In genomic region chr5:132054697-132055440, GRCh38 we compare ENCODE assay signal across 28 cellular contexts. TPM values are rescaled to one million over a fixed set of nuclear protein-coding genes. Genes with fewer than 3 reads are reported as not detected.
DNase-seq lines count a peak whose midpoint lies in the region; ATAC-seq and TF ChIP-seq lines count a peak whose summit lies in the region.
"Had no signal": no experiment of that assay in that cellular context is flagged by ENCODE, and none has a peak within 500 bp of the region (broad histone marks: within the 10 kb centered on the region; RNA-seq: fewer than 3 reads in every experiment).

No MANE protein-coding gene starts in this region.

- H3K27me3 ChIP-seq in CD8-positive, alpha-beta T cell (ENCODE audit: insufficient read depth, low read length) = no peaks in the 10 kb centered on the region
- H3K27me3 ChIP-seq in esophagus muscularis mucosa = no peaks in the 10 kb centered on the region
- H3K27me3 ChIP-seq: ovary had no signal

- POLR2A ChIA-PET in activated CD4-positive, alpha-beta T cell treated with anti-CD3 and anti-CD28 coated beads for 36 hours (lab: Charles Lee) = no interaction called here
- POLR2A ChIA-PET in CD8-positive, alpha-beta T cell (lab: Charles Lee) = no interaction called here

- peaks cover 22% of the 10 kb centered on the region for H3K4me1 ChIP-seq in CD8-positive, alpha-beta T cell (ENCODE audit: insufficient read depth, low read length)
- no peaks in the 10 kb centered on the region for H3K4me1 ChIP-seq in esophagus muscularis mucosa

- TF ChIP-seq CTCF in CD8-positive, alpha-beta T cell (IDR thresholded peaks at IDR 0.05) = no peak
- no peak for TF ChIP-seq CTCF in natural killer cell (IDR thresholded peaks at IDR 0.05)
- no peak for TF ChIP-seq CTCF in esophagus muscularis mucosa (IDR thresholded peaks at IDR 0.05)

- TF ChIP-seq EP300 in esophagus muscularis mucosa (IDR thresholded peaks at IDR 0.05) = no peak

- TF ChIP-seq POLR2A in esophagus muscularis mucosa (IDR thresholded peaks at IDR 0.05; ENCODE audit: low read depth) = no peak

- peaks cover 2% of the 10 kb centered on the region for H3K27me3 Mint-ChIP-seq in activated CD4-positive, alpha-beta T cell treated with anti-CD3 and anti-CD28 coated beads for 36 hours
- H3K27me3 Mint-ChIP-seq in CD8-positive, alpha-beta T cell (ENCODE audit: low read depth) = no peaks in the 10 kb centered on the region
- peaks cover 5 to 14% of the 10 kb centered on the region in 2 donors for H3K27me3 Mint-ChIP-seq in natural killer cell (ENCODE audit: low read depth in 2 of 2)
- H3K27me3 Mint-ChIP-seq: effector memory CD8-positive, alpha-beta T cell had no signal

- peak; percentile 3 for DNase-seq in activated CD4-positive, alpha-beta T cell treated with anti-CD3 and anti-CD28 coated beads for 36 hours
- DNase-seq in activated CD4-positive, alpha-beta T cell treated with anti-CD3 and anti-CD28 coated beads, Interleukin-2, amount 50 U/mL, for 4 hours = no peak
- DNase-seq in CD8-positive, alpha-beta T cell = peak in 3 of 7 experiments; percentile 4 to 45 (median 9)
- DNase-seq in activated CD8-positive, alpha-beta memory T cell treated with anti-CD3 and anti-CD28 coated beads, Interleukin-2, amount 50 U/mL, for 4 hours = peak; percentile 11
- peak; percentile 15 for DNase-seq in natural killer cell
- DNase-seq in esophagus muscularis mucosa (ENCODE audit: extremely low spot score) = no peak
- DNase-seq in MV-4-11 (lab: John Stamatoyannopoulos, UW) = no peak
- DNase-seq: activated naive CD4-positive, alpha-beta T cell; Calu3; effector memory CD8-positive, alpha-beta T cell; EL; NCI-H510A treated with DMSO at 0.1 percent for 48 hours; SIG-M5; trophoblast cell had no signal

- 79% methylated on average over 9 of the region's 9 CpGs for WGBS in esophagus muscularis mucosa

- peaks cover 27% of the 10 kb centered on the region for H3K4me1 Mint-ChIP-seq in activated CD4-positive, alpha-beta T cell treated with anti-CD3 and anti-CD28 coated beads for 36 hours
- peaks cover 41% of the 10 kb centered on the region for H3K4me1 Mint-ChIP-seq in CD8-positive, alpha-beta T cell (ENCODE audit: low read depth)
- peaks cover 22 to 64% of the 10 kb centered on the region in 2 donors for H3K4me1 Mint-ChIP-seq in natural killer cell
- H3K4me1 Mint-ChIP-seq: B cell had no signal

- no peak overlapping the region for H3K27ac Mint-ChIP-seq in activated CD4-positive, alpha-beta T cell treated with anti-CD3 and anti-CD28 coated beads for 36 hours
- peak overlapping the region; percentile 75 for H3K27ac Mint-ChIP-seq in CD8-positive, alpha-beta T cell
- H3K27ac Mint-ChIP-seq in natural killer cell = peak overlapping the region in 1 of 2 donors; percentile 81
- H3K27ac Mint-ChIP-seq: B cell; stimulated activated naive CD8-positive, alpha-beta T cell treated with anti-CD3 and anti-CD28 coated beads, Interleukin-15, amount 100 ng/mL, for 72 hours had no signal

- CTCF ChIA-PET in activated CD4-positive, alpha-beta T cell treated with anti-CD3 and anti-CD28 coated beads for 36 hours (lab: Charles Lee) = interaction anchor here (0.6 to 3.6 kb wide), 3 partner anchors 9 to 35 kb away, joined by 3 to 25 read pairs (median 3); no protein-coding TSS in a partner anchor
- CTCF ChIA-PET in CD8-positive, alpha-beta T cell (lab: Charles Lee) = interaction anchor here (1.6 to 2.9 kb wide), 2 partner anchors 8 to 466 kb away, joined by 3 to 17 read pairs; no protein-coding TSS in a partner anchor

- no peaks in the 10 kb centered on the region for H3K9me3 ChIP-seq in CD8-positive, alpha-beta T cell (ENCODE audit: low read length)
- H3K9me3 ChIP-seq in esophagus muscularis mucosa = no peaks in the 10 kb centered on the region
- H3K9me3 ChIP-seq: ovary had no signal

- H3K36me3 ChIP-seq in CD8-positive, alpha-beta T cell (ENCODE audit: insufficient read depth, low read length) = no peaks in the 10 kb centered on the region
- H3K36me3 ChIP-seq in esophagus muscularis mucosa = no peaks in the 10 kb centered on the region
- H3K36me3 ChIP-seq: ovary had no signal

- ATAC-seq in activated CD4-positive, alpha-beta T cell treated with anti-CD3 and anti-CD28 coated beads for 36 hours = no peak
- no peak for ATAC-seq in CD8-positive, alpha-beta T cell
- no peak for ATAC-seq in natural killer cell
- no peak for ATAC-seq in HG03196 (IDR thresholded peaks at IDR 0.05; ENCODE audit: unreplicated experiment)
- ATAC-seq: stimulated activated naive CD8-positive, alpha-beta T cell treated with anti-CD3 and anti-CD28 coated beads, Interleukin-15, amount 100 ng/mL, for 72 hours had no signal

- no peaks in the 10 kb centered on the region for H3K36me3 Mint-ChIP-seq in activated CD4-positive, alpha-beta T cell treated with anti-CD3 and anti-CD28 coated beads for 36 hours (ENCODE audit: low read depth)
- no peaks in the 10 kb centered on the region for H3K36me3 Mint-ChIP-seq in CD8-positive, alpha-beta T cell
- no peaks in the 10 kb centered on the region for H3K36me3 Mint-ChIP-seq in natural killer cell
- H3K36me3 Mint-ChIP-seq: T-cell had no signal

- intact Hi-C loops in activated CD4-positive, alpha-beta T cell treated with anti-CD3 and anti-CD28 coated beads for 36 hours (cut with DNase I, micrococcal nuclease) = no loop called here
- intact Hi-C loops in CD8-positive, alpha-beta T cell (cut with DNase I, micrococcal nuclease) = loop anchor here (5.0 kb wide), 1 partner anchor 33 kb away; no protein-coding TSS in a partner anchor
- intact Hi-C loops in natural killer cell (cut with micrococcal nuclease) (no loop called here), esophagus muscularis mucosa (cut with DNase I) (no loop called here)

- H3K4me3 Mint-ChIP-seq in activated CD4-positive, alpha-beta T cell treated with anti-CD3 and anti-CD28 coated beads for 36 hours = no peak overlapping the region
- no peak overlapping the region for H3K4me3 Mint-ChIP-seq in CD8-positive, alpha-beta T cell
- no peak overlapping the region for H3K4me3 Mint-ChIP-seq in natural killer cell
- H3K4me3 Mint-ChIP-seq: B cell; stimulated activated naive CD8-positive, alpha-beta T cell treated with anti-CD3 and anti-CD28 coated beads, Interleukin-15, amount 100 ng/mL, for 72 hours; T-cell had no signal

- no peaks in the 10 kb centered on the region for H3K9me3 Mint-ChIP-seq in activated CD4-positive, alpha-beta T cell treated with anti-CD3 and anti-CD28 coated beads for 36 hours (ENCODE audit: low read depth)
- H3K9me3 Mint-ChIP-seq in CD8-positive, alpha-beta T cell = no peaks in the 10 kb centered on the region
- H3K9me3 Mint-ChIP-seq in natural killer cell = no peaks in the 10 kb centered on the region
- H3K9me3 Mint-ChIP-seq: effector memory CD8-positive, alpha-beta T cell; stimulated activated naive CD8-positive, alpha-beta T cell treated with anti-CD3 and anti-CD28 coated beads, Interleukin-15, amount 100 ng/mL, for 72 hours; T-cell had no signal

- no peak overlapping the region for H3K27ac ChIP-seq in CD8-positive, alpha-beta T cell (ENCODE audit: low read depth, low read length)
- H3K27ac ChIP-seq in esophagus muscularis mucosa (replicated peaks in 1 of 4) = no peak overlapping the region
- H3K27ac ChIP-seq: KMS-11, ovary, VCaP had no signal

- H3K4me3 ChIP-seq in CD8-positive, alpha-beta T cell (ENCODE audit: low read depth, low read length) = no peak overlapping the region
- no peak overlapping the region for H3K4me3 ChIP-seq in esophagus muscularis mucosa
- H3K4me3 ChIP-seq: ovary had no signal

RNA-seq across cellular contexts. Expression of gene IL3, which starts 5.6 kb away (rescaled TPM):
- 10 to 100 TPM; 10.8 to 11.6 TPM for total RNA-seq in activated CD4-positive, alpha-beta T cell treated with anti-CD3 and anti-CD28 coated beads for 36 hours
- total RNA-seq in CD8-positive, alpha-beta T cell = not detected
- total RNA-seq in natural killer cell (not detected), esophagus muscularis mucosa (not detected)
- total RNA-seq: A172, astrocyte, B cell, Calu3, chondrocyte, glomerular endothelial cell, HT-29, lung microvascular endothelial cell, myocyte, ovary, T-cell had no signal

RNA-seq across cellular contexts. Expression of gene CSF2, which starts 18.7 kb away (rescaled TPM):
- 10 to 100 TPM; 52.6 to 59.5 TPM for total RNA-seq in activated CD4-positive, alpha-beta T cell treated with anti-CD3 and anti-CD28 coated beads for 36 hours
- total RNA-seq in CD8-positive, alpha-beta T cell = under 1 TPM in 1 of 2 experiments, not detected in 1; 0.41 TPM
- 1 to 10 TPM in 1 of 3 donors, under 1 TPM in 2; 0.65 to 1.2 (median 0.82) TPM for total RNA-seq in natural killer cell
- total RNA-seq in esophagus muscularis mucosa = not detected
- total RNA-seq: astrocyte, B cell, chondrocyte, myocyte had no signal

RNA-seq across cellular contexts. Expression of gene ACSL6, which starts 43.4 kb away (rescaled TPM):
- 1 to 10 TPM; 3.1 to 3.3 TPM for total RNA-seq in activated CD4-positive, alpha-beta T cell treated with anti-CD3 and anti-CD28 coated beads for 36 hours
- 10 to 100 TPM; 14.3 to 14.8 TPM for total RNA-seq in CD8-positive, alpha-beta T cell
- total RNA-seq in natural killer cell = 1 to 10 TPM; 2.1 to 2.2 (median 2.2) TPM
- total RNA-seq in esophagus muscularis mucosa = 1 to 10 TPM; 1.6 to 2.6 (median 1.9) TPM
- total RNA-seq: chondrocyte, glomerular endothelial cell, HT-29 had no signal

Comparison
In these comparisons a context has a peak if more than half of its experiments do, and no peak if none do; other contexts are left out.
1. DNase-seq: peak in activated CD4-positive, alpha-beta T cell treated with anti-CD3 and anti-CD28 coated beads for 36 hours (single experiment), activated CD8-positive, alpha-beta memory T cell treated with anti-CD3 and anti-CD28 coated beads, Interleukin-2, amount 50 U/mL, for 4 hours (single experiment) and natural killer cell (single experiment); none in activated CD4-positive, alpha-beta T cell treated with anti-CD3 and anti-CD28 coated beads, Interleukin-2, amount 50 U/mL, for 4 hours (0 of 2), esophagus muscularis mucosa (single experiment) and MV-4-11 (single experiment).
2. RNA of gene IL3, which starts 5.6 kb away (total RNA-seq): 10.8 to 11.6 TPM in activated CD4-positive, alpha-beta T cell treated with anti-CD3 and anti-CD28 coated beads for 36 hours; not detected in CD8-positive, alpha-beta T cell, not detected in natural killer cell and not detected in esophagus muscularis mucosa; every median in the first group is over 10 times any median in the second.
3. RNA of gene CSF2, which starts 18.7 kb away (total RNA-seq): 52.6 to 59.5 TPM in activated CD4-positive, alpha-beta T cell treated with anti-CD3 and anti-CD28 coated beads for 36 hours; 0.65 to 1.2 TPM in natural killer cell, 0.41 TPM in CD8-positive, alpha-beta T cell and not detected in esophagus muscularis mucosa; every median in the first group is over 10 times any median in the second.
4. intact Hi-C loops: an anchor here in CD8-positive, alpha-beta T cell (5.0 kb wide); none called in activated CD4-positive, alpha-beta T cell treated with anti-CD3 and anti-CD28 coated beads for 36 hours, natural killer cell and esophagus muscularis mucosa.